In the genomic region with DNA sequence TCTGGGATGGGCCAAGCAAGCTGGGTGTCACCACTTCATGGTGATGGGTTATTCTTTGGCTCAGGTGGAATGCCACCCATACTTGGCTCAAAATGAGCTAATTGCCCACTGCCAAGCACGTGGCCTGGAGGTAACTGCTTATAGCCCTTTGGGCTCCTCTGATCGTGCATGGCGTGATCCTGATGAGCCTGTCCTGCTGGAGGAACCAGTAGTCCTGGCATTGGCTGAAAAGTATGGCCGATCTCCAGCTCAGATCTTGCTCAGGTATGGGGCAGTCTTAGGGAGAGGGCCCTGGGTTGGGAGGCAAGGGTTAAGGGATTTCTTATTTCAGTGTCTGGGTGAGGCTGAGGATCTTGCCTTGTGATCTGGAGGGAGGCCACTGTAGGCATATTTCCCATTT, we compare ENCODE assay signal across 1 cellular context.
A peak's percentile ranks its signal among the peaks of the same experiment; 100 is the strongest.
TF ChIP-seq lines count a peak whose summit lies in the region.

No MANE protein-coding gene starts in this region.

TF ChIP-seq in GM12891, 5 proteins besides CTCF, POLR2A, EP300 and RAD21:
- no peak for TF ChIP-seq POU2F2 (IDR thresholded peaks at IDR 0.05; ENCODE audit: low read depth, low read length)
- no peak for TF ChIP-seq SPI1 (IDR thresholded peaks at IDR 0.05; ENCODE audit: low read depth, low read length)
- no peak for TF ChIP-seq PAX5 (IDR thresholded peaks at IDR 0.05; ENCODE audit: insufficient read depth, low read length, severe bottlenecking)
- TF ChIP-seq POLR2AphosphoS5 (IDR thresholded peaks at IDR 0.05; ENCODE audit: low read depth, low read length), result 0 out of 2 replicates have a peak, but pooled peaks have one; percentile 31
TF ChIP-seq in GM12891: peak in this region for 1.
